ENCODE assay signal across 2 cellular contexts in the genomic region with DNA sequence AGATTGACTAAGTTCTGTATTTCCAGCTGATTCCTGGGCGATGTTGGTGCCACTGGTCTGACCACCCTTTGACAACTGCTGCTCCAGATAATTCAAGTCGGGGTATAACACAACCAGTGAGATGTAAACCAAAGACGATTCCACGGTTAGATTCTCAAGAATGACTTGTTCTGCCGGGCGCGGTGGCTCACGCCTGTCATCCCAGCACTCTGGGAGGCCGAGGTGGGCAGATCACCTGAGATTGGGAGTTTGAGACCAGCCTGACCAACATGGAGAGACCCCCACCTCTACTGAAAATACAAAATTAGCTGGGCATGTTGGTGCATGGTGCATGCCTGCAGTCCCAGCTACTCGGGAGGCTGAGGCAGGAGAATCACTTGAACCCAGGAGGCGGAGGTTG. TPM values are rescaled to one million over a fixed set of nuclear protein-coding genes. Genes with fewer than 3 reads are reported as not detected.
"Had no signal": no experiment of that assay in that cellular context is flagged by ENCODE, and none has a peak within 500 bp of the region (broad histone marks: within the 10 kb centered on the region; RNA-seq: fewer than 3 reads in every experiment).

No MANE protein-coding gene starts in this region.

RNA-seq across cellular contexts. Expression of gene NLRP2, which starts 23.4 kb away (rescaled TPM):
- total RNA-seq: G401 had no signal

RNA-seq across cellular contexts. Expression of gene NLRP7, which starts 42.2 kb away (rescaled TPM):
- total RNA-seq: G401 had no signal

RNA-seq across cellular contexts. Expression of gene GP6, which starts 48.5 kb away (rescaled TPM):
- total RNA-seq: G401, GM12878 had no signal
- polyA plus RNA-seq: GM12878 had no signal
